In the genomic region with DNA sequence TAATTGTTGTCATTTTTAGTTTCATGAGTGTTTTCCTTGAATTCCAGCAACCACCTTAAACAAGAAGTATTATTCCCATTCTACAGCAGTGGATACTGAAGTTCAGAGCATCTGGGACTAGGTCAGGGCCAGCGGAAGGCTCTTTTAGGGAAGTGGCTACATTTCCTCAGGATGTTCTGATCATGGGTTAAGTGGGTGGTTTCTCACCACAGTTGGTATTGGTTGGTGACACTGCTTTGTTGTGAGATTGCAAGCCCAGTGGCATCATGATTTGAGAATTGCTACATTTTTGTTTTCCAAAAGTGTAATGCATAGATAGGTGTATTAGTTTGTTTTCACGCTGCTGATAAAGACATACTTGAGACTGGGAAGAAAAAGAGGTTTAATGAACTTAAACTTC, we compare ENCODE assay signal across 13 cellular contexts. TPM values are rescaled to one million over a fixed set of nuclear protein-coding genes. Genes with fewer than 3 reads are reported as not detected.
DNase-seq lines count a peak whose midpoint lies in the region; ATAC-seq, FAIRE-seq and TF ChIP-seq lines count a peak whose summit lies in the region.
"Had no signal": no experiment of that assay in that cellular context is flagged by ENCODE, and none has a peak within 500 bp of the region (broad histone marks: within the 10 kb centered on the region; RNA-seq: fewer than 3 reads in every experiment).

No MANE protein-coding gene starts in this region.

- CTCF ChIA-PET in CD8-positive, alpha-beta T cell (lab: Charles Lee): no interaction called here

- no peak overlapping the region for H3K4me3 ChIP-seq in CD8-positive, alpha-beta T cell (ENCODE audit: low read depth, low read length)
- H3K4me3 ChIP-seq: dorsolateral prefrontal cortex, sigmoid colon, thoracic aorta had no signal

- H3K4me3 Mint-ChIP-seq in CD8-positive, alpha-beta T cell: peak overlapping the region; percentile 19
- no peak overlapping the region for H3K4me3 Mint-ChIP-seq in T-helper 2 cell treated with Interferon-gamma antibody and Interleukin-4, amounts not matched to agents 5 μg/mL and 100 μg/mL, for 36 hours
- H3K4me3 Mint-ChIP-seq in mesothelial cell of epicardium: no peak overlapping the region
- H3K4me3 Mint-ChIP-seq in activated naive CD8-positive, alpha-beta T cell treated with anti-CD3 and anti-CD28 coated beads, Interleukin-2, amount 50 U/mL, for 24 hours: no peak overlapping the region

- TF ChIP-seq CTCF in CD8-positive, alpha-beta T cell (IDR thresholded peaks at IDR 0.05): no peak
- TF ChIP-seq CTCF in mesothelial cell of epicardium (IDR thresholded peaks at IDR 0.05; ENCODE audit: unreplicated experiment): no peak

- no peaks in the 10 kb centered on the region for H3K9me3 ChIP-seq in CD8-positive, alpha-beta T cell (ENCODE audit: low read length)
- H3K9me3 ChIP-seq: sigmoid colon, thoracic aorta had no signal

- no peaks in the 10 kb centered on the region for H3K36me3 ChIP-seq in CD8-positive, alpha-beta T cell (ENCODE audit: insufficient read depth, low read length)
- H3K36me3 ChIP-seq: sigmoid colon, thoracic aorta had no signal

- peaks cover 57% of the 10 kb centered on the region for H3K4me1 Mint-ChIP-seq in CD8-positive, alpha-beta T cell (ENCODE audit: low read depth)
- peaks cover 15% of the 10 kb centered on the region for H3K4me1 Mint-ChIP-seq in T-helper 2 cell treated with Interferon-gamma antibody and Interleukin-4, amounts not matched to agents 5 μg/mL and 100 μg/mL, for 36 hours (ENCODE audit: low read depth)
- H3K4me1 Mint-ChIP-seq in mesothelial cell of epicardium: peaks cover 37% of the 10 kb centered on the region
- peaks cover 26% of the 10 kb centered on the region for H3K4me1 Mint-ChIP-seq in activated naive CD8-positive, alpha-beta T cell treated with anti-CD3 and anti-CD28 coated beads, Interleukin-2, amount 50 U/mL, for 24 hours

- intact Hi-C loops in CD8-positive, alpha-beta T cell (cut with DNase I, micrococcal nuclease): loop anchor here in 1 of 2 experiments (5.0 kb wide), 1 partner anchor 42 kb away; no protein-coding TSS in a partner anchor

- H3K27ac Mint-ChIP-seq in CD8-positive, alpha-beta T cell: peak overlapping the region; percentile 81
- peak overlapping the region; percentile 38 for H3K27ac Mint-ChIP-seq in T-helper 2 cell treated with Interferon-gamma antibody and Interleukin-4, amounts not matched to agents 5 μg/mL and 100 μg/mL, for 36 hours
- H3K27ac Mint-ChIP-seq in mesothelial cell of epicardium: peak overlapping the region; percentile 41
- H3K27ac Mint-ChIP-seq in activated naive CD8-positive, alpha-beta T cell treated with anti-CD3 and anti-CD28 coated beads, Interleukin-2, amount 50 U/mL, for 24 hours: no peak overlapping the region

- no peaks in the 10 kb centered on the region for H3K9me3 Mint-ChIP-seq in CD8-positive, alpha-beta T cell
- H3K9me3 Mint-ChIP-seq in T-helper 2 cell treated with Interferon-gamma antibody and Interleukin-4, amounts not matched to agents 5 μg/mL and 100 μg/mL, for 36 hours: peaks cover 5% of the 10 kb centered on the region
- H3K9me3 Mint-ChIP-seq in mesothelial cell of epicardium: peaks cover 8% of the 10 kb centered on the region
- H3K9me3 Mint-ChIP-seq in activated naive CD8-positive, alpha-beta T cell treated with anti-CD3 and anti-CD28 coated beads, Interleukin-2, amount 50 U/mL, for 24 hours: no peaks in the 10 kb centered on the region

- H3K4me1 ChIP-seq in CD8-positive, alpha-beta T cell (ENCODE audit: insufficient read depth, low read length): peaks cover 23% of the 10 kb centered on the region

- peaks cover 8% of the 10 kb centered on the region for H3K36me3 Mint-ChIP-seq in CD8-positive, alpha-beta T cell
- H3K36me3 Mint-ChIP-seq in T-helper 2 cell treated with Interferon-gamma antibody and Interleukin-4, amounts not matched to agents 5 μg/mL and 100 μg/mL, for 36 hours (ENCODE audit: low read depth): peaks cover 3% of the 10 kb centered on the region
- H3K36me3 Mint-ChIP-seq in mesothelial cell of epicardium: peaks cover 11% of the 10 kb centered on the region
- H3K36me3 Mint-ChIP-seq in activated naive CD8-positive, alpha-beta T cell treated with anti-CD3 and anti-CD28 coated beads, Interleukin-2, amount 50 U/mL, for 24 hours (ENCODE audit: low read depth): peaks cover 3% of the 10 kb centered on the region

- peak; percentile 74 for FAIRE-seq in GM19239 (lab: Jason Lieb, UNC)

- H3K27ac ChIP-seq in CD8-positive, alpha-beta T cell (ENCODE audit: low read depth, low read length): no peak overlapping the region
- H3K27ac ChIP-seq: dorsolateral prefrontal cortex, sigmoid colon, thoracic aorta had no signal

- no peaks in the 10 kb centered on the region for H3K27me3 ChIP-seq in CD8-positive, alpha-beta T cell (ENCODE audit: insufficient read depth, low read length)
- H3K27me3 ChIP-seq: dorsolateral prefrontal cortex, sigmoid colon had no signal

- POLR2A ChIA-PET in CD8-positive, alpha-beta T cell (lab: Charles Lee): interaction anchor here (1.0 kb wide), 1 partner anchor 11 kb away, joined by 3 read pairs; no protein-coding TSS in a partner anchor

- no peaks in the 10 kb centered on the region for H3K27me3 Mint-ChIP-seq in CD8-positive, alpha-beta T cell (ENCODE audit: low read depth)
- H3K27me3 Mint-ChIP-seq in T-helper 2 cell treated with Interferon-gamma antibody and Interleukin-4, amounts not matched to agents 5 μg/mL and 100 μg/mL, for 36 hours (ENCODE audit: low read depth): peaks cover 8% of the 10 kb centered on the region
- no peaks in the 10 kb centered on the region for H3K27me3 Mint-ChIP-seq in mesothelial cell of epicardium (ENCODE audit: low read depth)
- no peaks in the 10 kb centered on the region for H3K27me3 Mint-ChIP-seq in activated naive CD8-positive, alpha-beta T cell treated with anti-CD3 and anti-CD28 coated beads, Interleukin-2, amount 50 U/mL, for 24 hours

- ATAC-seq in CD8-positive, alpha-beta T cell: no peak
- no peak for ATAC-seq in HG02973 (IDR thresholded peaks at IDR 0.05; ENCODE audit: unreplicated experiment)
- no peak for ATAC-seq in activated naive CD8-positive, alpha-beta T cell treated with anti-CD3 and anti-CD28 coated beads, Interleukin-2, amount 50 U/mL, for 24 hours

- no peak for DNase-seq in CD8-positive, alpha-beta T cell
- no peak for DNase-seq in GM19239 (ENCODE audit: insufficient read length, low spot score)
- DNase-seq in T-helper 2 cell treated with Interferon-gamma antibody and Interleukin-4, amounts not matched to agents 5 μg/mL and 100 μg/mL, for 36 hours (ENCODE audit: low spot score): no peak
- DNase-seq in mesothelial cell of epicardium (ENCODE audit: low spot score in 2 of 2, unreplicated experiment in 2 of 2): no peak
- DNase-seq in NCI-H1436 treated with DMSO at 0.1 percent for 48 hours (lab: John Stamatoyannopoulos, UW): no peak
- DNase-seq in HT-29 (ENCODE audit: low spot score): no peak
- DNase-seq in activated naive CD8-positive, alpha-beta T cell treated with anti-CD3 and anti-CD28 coated beads, Interleukin-2, amount 50 U/mL, for 24 hours: no peak
- DNase-seq: amniotic stem cell, dorsolateral prefrontal cortex, GOT3, sigmoid colon had no signal

RNA-seq across cellular contexts. Expression of a gene that starts 47.1 kb away (rescaled TPM):
- 10 to 100 TPM; 93.4 to 94.2 TPM for total RNA-seq in CD8-positive, alpha-beta T cell
- total RNA-seq in mesothelial cell of epicardium: 84.6 to 87.1 TPM (median 85.3 TPM) in 3 replicates
- 54.2 and 96.2 TPM in 2 replicates for total RNA-seq in HT-29 (2014; rRNA removed; shearing (Covaris generic))
